1 cellular context compared by ENCODE assay signal in the genomic region with DNA sequence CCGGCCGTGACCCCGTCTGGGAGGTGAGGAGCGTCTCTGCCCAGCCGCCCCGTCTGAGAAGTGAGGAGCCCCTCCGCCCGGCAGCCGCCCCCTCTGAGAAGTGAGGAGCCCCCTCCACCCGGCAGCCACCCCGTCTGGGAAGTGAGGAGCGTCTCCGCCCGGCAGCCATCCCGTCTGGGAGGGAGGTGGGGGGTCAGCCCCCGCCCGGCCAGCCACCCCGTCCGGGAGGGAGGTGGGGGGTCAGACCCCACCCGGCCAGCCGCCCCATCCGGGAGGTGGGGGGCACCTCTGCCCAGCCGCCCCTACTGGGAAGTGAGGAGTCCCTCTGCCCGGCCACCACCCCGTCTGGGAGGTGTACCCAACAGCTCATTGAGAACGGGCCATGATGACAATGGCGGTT. TPM values are rescaled to one million over a fixed set of nuclear protein-coding genes. Genes with fewer than 3 reads are reported as not detected.
"Had no signal": no experiment of that assay in that cellular context is flagged by ENCODE, and none has a peak within 500 bp of the region (broad histone marks: within the 10 kb centered on the region; RNA-seq: fewer than 3 reads in every experiment).

No MANE protein-coding gene starts in this region.

RNA-seq across cellular contexts. Expression of a gene that starts 26.1 kb away (rescaled TPM):
- total RNA-seq: PC-3 had no signal
